In genomic region chr9:128946544-128946943, GRCh38 we compare ENCODE assay signal across 7 cellular contexts. TPM values are rescaled to one million over a fixed set of nuclear protein-coding genes. Genes with fewer than 3 reads are reported as not detected.
A peak's percentile ranks its signal among the peaks of the same experiment; 100 is the strongest.
DNase-seq lines count a peak whose midpoint lies in the region; ATAC-seq lines count a peak whose summit lies in the region.

No MANE protein-coding gene starts in this region.

- no peaks in the 10 kb centered on the region for H3K9me3 Mint-ChIP-seq in activated naive CD4-positive, alpha-beta T cell treated with anti-CD3 and anti-CD28 coated beads, Interleukin-2, amount 50 U/mL, for 72 hours
- no peaks in the 10 kb centered on the region for H3K9me3 Mint-ChIP-seq in stimulated activated naive CD8-positive, alpha-beta T cell treated with anti-CD3 and anti-CD28 coated beads, Interleukin-15, amount 100 ng/mL, for 72 hours

- no peaks in the 10 kb centered on the region for H3K27me3 Mint-ChIP-seq in stimulated activated naive CD8-positive, alpha-beta T cell treated with anti-CD3 and anti-CD28 coated beads, Interleukin-15, amount 100 ng/mL, for 72 hours

- H3K36me3 Mint-ChIP-seq in activated naive CD4-positive, alpha-beta T cell treated with anti-CD3 and anti-CD28 coated beads, Interleukin-2, amount 50 U/mL, for 72 hours, result peaks cover 14 to 25% of the 10 kb centered on the region in 2 donors

- H3K27ac ChIP-seq in HUES48 (ENCODE audit: low read depth, low read length), result no peak overlapping the region

- H3K4me1 ChIP-seq in HUES48 (ENCODE audit: control insufficient read depth, insufficient read depth, low read length), result 0 out of 2 replicates have a peak, but pooled peaks cover 6% of the 10 kb centered on the region

- H3K9me3 ChIP-seq in HUES48 (ENCODE audit: control insufficient read depth, insufficient read depth, low read length) (no peaks in the 10 kb centered on the region), iPS-18c (ENCODE audit: control insufficient read depth, insufficient read depth, low read length) (no peaks in the 10 kb centered on the region)

- peaks cover 31% of the 10 kb centered on the region for H3K36me3 ChIP-seq in HUES48 (ENCODE audit: control insufficient read depth, insufficient read depth, low read length)

- peak overlapping the region; percentile 99 for H3K4me3 Mint-ChIP-seq in stimulated activated naive CD8-positive, alpha-beta T cell treated with anti-CD3 and anti-CD28 coated beads, Interleukin-15, amount 100 ng/mL, for 72 hours

- ATAC-seq in activated naive CD4-positive, alpha-beta T cell treated with anti-CD3 and anti-CD28 coated beads, Interleukin-2, amount 50 U/mL, for 72 hours, result no peak
- ATAC-seq in stimulated activated naive CD8-positive, alpha-beta T cell treated with anti-CD3 and anti-CD28 coated beads, Interleukin-15, amount 100 ng/mL, for 72 hours, result no peak
- no peak for ATAC-seq in HG03108 (IDR thresholded peaks at IDR 0.05; ENCODE audit: unreplicated experiment)

- H3K4me1 Mint-ChIP-seq in stimulated activated naive CD8-positive, alpha-beta T cell treated with anti-CD3 and anti-CD28 coated beads, Interleukin-15, amount 100 ng/mL, for 72 hours, result peaks cover 54% of the 10 kb centered on the region

- H3K9ac ChIP-seq in HUES48 (ENCODE audit: low read depth, low read length), result peak overlapping the region; percentile 78; the same call in 1 of the 2 replicates

- peak overlapping the region; percentile 16 to 95 for H3K27ac Mint-ChIP-seq in activated naive CD4-positive, alpha-beta T cell treated with anti-CD3 and anti-CD28 coated beads, Interleukin-2, amount 50 U/mL, for 72 hours
- peak overlapping the region; percentile 83 to 98 for H3K27ac Mint-ChIP-seq in stimulated activated naive CD8-positive, alpha-beta T cell treated with anti-CD3 and anti-CD28 coated beads, Interleukin-15, amount 100 ng/mL, for 72 hours

- H3K27me3 ChIP-seq in HUES48 (ENCODE audit: control insufficient read depth, insufficient read depth, low read length), result no peaks in the 10 kb centered on the region

- H3K4me3 ChIP-seq in HUES48 (ENCODE audit: low read depth, low read length) (peak overlapping the region; percentile 92), iPS-18c (ENCODE audit: insufficient read depth, low read depth, low read length) (peak overlapping the region; percentile 94)

- DNase-seq in activated naive CD4-positive, alpha-beta T cell treated with anti-CD3 and anti-CD28 coated beads, Interleukin-2, amount 50 U/mL, for 72 hours (ENCODE audit: low spot score in 2 of 2), result no peak
- no peak for DNase-seq in stimulated activated naive CD8-positive, alpha-beta T cell treated with anti-CD3 and anti-CD28 coated beads, Interleukin-15, amount 100 ng/mL, for 72 hours
- DNase-seq in hepatic stellate cell (ENCODE audit: low spot score) (no peak), occipital lobe (lab: John Stamatoyannopoulos, UW) (no peak)

RNA-seq across cellular contexts. Expression of gene DOLK, which starts 0.9 kb away (rescaled TPM):
- 1 to 10 TPM; 5.1 to 5.6 TPM for total RNA-seq in activated naive CD4-positive, alpha-beta T cell treated with anti-CD3 and anti-CD28 coated beads, Interleukin-2, amount 50 U/mL, for 72 hours
- 14.7 TPM for total RNA-seq in occipital lobe

RNA-seq across cellular contexts. Expression of gene NUP188, which starts 1.0 kb away (rescaled TPM):
- 100 to 1,000 TPM; 110 to 123 TPM for total RNA-seq in activated naive CD4-positive, alpha-beta T cell treated with anti-CD3 and anti-CD28 coated beads, Interleukin-2, amount 50 U/mL, for 72 hours
- 17.8 TPM for total RNA-seq in occipital lobe

RNA-seq across cellular contexts. Expression of gene PHYHD1, which starts 25.8 kb away (rescaled TPM):
- under 1 TPM; 0.54 to 0.64 TPM for total RNA-seq in activated naive CD4-positive, alpha-beta T cell treated with anti-CD3 and anti-CD28 coated beads, Interleukin-2, amount 50 U/mL, for 72 hours
- total RNA-seq in occipital lobe, result 1.1 TPM
